In genomic region chr18:63831080-63831788, GRCh38 we compare ENCODE assay signal across 8 cellular contexts. TPM values are rescaled to one million over a fixed set of nuclear protein-coding genes. Genes with fewer than 3 reads are reported as not detected.
DNase-seq lines count a peak whose midpoint lies in the region; ATAC-seq, FAIRE-seq and TF ChIP-seq lines count a peak whose summit lies in the region.

No MANE protein-coding gene starts in this region.

- intact Hi-C loops in dorsolateral prefrontal cortex (cut with DNase I): no loop called here

- DNase-seq in GM18507 (ENCODE audit: extremely low spot score, insufficient read length, low read depth) (no peak), NB4 (ENCODE audit: low read depth) (peak; percentile 87), glomerular visceral epithelial cell (ENCODE audit: extremely low spot score) (peak; percentile 72), NCI-H526 treated with DMSO at 0.1 percent for 48 hours (lab: John Stamatoyannopoulos, UW) (no peak), NCI-H345 treated with DMSO at 0.1 percent for 48 hours (lab: John Stamatoyannopoulos, UW; ENCODE audit: unreplicated experiment) (no peak), dorsolateral prefrontal cortex (no peak)
- DNase-seq in activated CD4-positive, alpha-beta T cell treated with anti-CD3 and anti-CD28 coated beads for 1 hour: no peak

- peak; percentile 84 for FAIRE-seq in GM18507 (lab: Jason Lieb, UNC)

- peaks cover 0 to 7% (median 0%) of the 10 kb centered on the region in 45 donors for H3K27me3 ChIP-seq in dorsolateral prefrontal cortex

- no peak for TF ChIP-seq CTCF in NB4 (IDR thresholded peaks at IDR 0.05; ENCODE audit: low read depth, low read length)
- TF ChIP-seq CTCF in dorsolateral prefrontal cortex (IDR thresholded peaks at IDR 0.05 in 54 of 56, conservative IDR thresholded peaks at IDR 0.05 in 2 of 56; ENCODE audit: low read depth in 1 of 56, partially characterized antibody in 56 of 56): no peak

- H3K4me3 ChIP-seq in NB4 (ENCODE audit: low read depth, low read length) (no peak overlapping the region), dorsolateral prefrontal cortex (no peak overlapping the region)

- H3K27ac ChIP-seq in dorsolateral prefrontal cortex: no peak overlapping the region

- TF ChIP-seq POLR2A in NB4 (IDR thresholded peaks at IDR 0.05; ENCODE audit: extremely low read depth, insufficient read length): no peak

- ATAC-seq in HG02610 (IDR thresholded peaks at IDR 0.05; ENCODE audit: unreplicated experiment): peak; percentile 82

RNA-seq across cellular contexts. Expression of gene SERPINB7, which starts 56.0 kb away (rescaled TPM):
- total RNA-seq in dorsolateral prefrontal cortex: under 1 TPM in 1 of 120 experiments, not detected in 119; 0.26 TPM

RNA-seq across cellular contexts. Expression of gene SERPINB2, which starts 56.3 kb away (rescaled TPM):
- total RNA-seq in dorsolateral prefrontal cortex: 1 to 10 TPM in 6 of 120 experiments, under 1 TPM in 16, not detected in 98; 0.21 to 3.6 (median 0.66) TPM

Comparison
In these comparisons a context has a peak if more than half of its experiments do, and no peak if none do; other contexts are left out.
1. DNase-seq: peak in NB4 (single experiment) and glomerular visceral epithelial cell (single experiment); none in GM18507 (single experiment), NCI-H526 treated with DMSO at 0.1 percent for 48 hours (single experiment), activated CD4-positive, alpha-beta T cell treated with anti-CD3 and anti-CD28 coated beads for 1 hour (single experiment), NCI-H345 treated with DMSO at 0.1 percent for 48 hours (single experiment) and dorsolateral prefrontal cortex (0 of 10).